In the genomic region with DNA sequence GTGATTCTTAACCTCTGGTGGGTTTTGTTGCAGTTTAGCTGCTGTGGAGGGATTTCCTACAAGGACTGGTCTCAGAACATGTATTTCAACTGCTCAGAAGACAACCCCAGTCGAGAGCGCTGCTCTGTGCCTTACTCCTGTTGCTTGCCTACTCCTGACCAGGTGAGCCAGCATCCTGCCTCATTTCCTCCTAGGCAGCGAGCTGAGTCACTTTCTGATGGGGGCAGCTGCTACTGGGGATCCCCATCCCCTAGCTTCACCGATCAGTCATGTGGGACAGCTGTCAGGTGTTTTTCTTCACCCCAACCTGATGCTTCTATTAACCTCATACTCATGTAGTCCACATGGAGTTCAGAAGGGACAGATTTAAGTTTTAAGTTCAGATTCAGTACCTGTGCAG, we compare ENCODE assay signal across 16 cellular contexts. TPM values are rescaled to one million over a fixed set of nuclear protein-coding genes. Genes with fewer than 3 reads are reported as not detected.
DNase-seq lines count a peak whose midpoint lies in the region; ATAC-seq and TF ChIP-seq lines count a peak whose summit lies in the region.
"Had no signal": no experiment of that assay in that cellular context is flagged by ENCODE, and none has a peak within 500 bp of the region (broad histone marks: within the 10 kb centered on the region; RNA-seq: fewer than 3 reads in every experiment).

No MANE protein-coding gene starts in this region.

- H3K4me3 ChIP-seq in thyroid gland (replicated peaks in 1 of 3): no peak overlapping the region
- no peak overlapping the region for H3K4me3 ChIP-seq in endodermal cell (ENCODE audit: low read length)
- H3K4me3 ChIP-seq: tibial nerve had no signal

- H3K27me3 Mint-ChIP-seq in effector memory CD8-positive, alpha-beta T cell: peaks cover 0 to 47% of the 10 kb centered on the region in 2 donors
- H3K27me3 Mint-ChIP-seq in endodermal cell (ENCODE audit: insufficient read depth): no peaks in the 10 kb centered on the region

- TF ChIP-seq CTCF in thyroid gland (IDR thresholded peaks at IDR 0.05) (no peak), endodermal cell (conservative IDR thresholded peaks at IDR 0.05) (no peak)

- H3K27ac ChIP-seq in thyroid gland (no peak overlapping the region), endodermal cell (ENCODE audit: low read depth, low read length) (no peak overlapping the region)
- H3K27ac ChIP-seq: tibial nerve, VCaP had no signal

- peaks cover 0 to 7% of the 10 kb centered on the region in 2 donors for H3K4me1 Mint-ChIP-seq in effector memory CD8-positive, alpha-beta T cell (ENCODE audit: low read depth in 2 of 2)
- H3K4me1 Mint-ChIP-seq in endodermal cell: peaks cover 25% of the 10 kb centered on the region

- WGBS in thyroid gland, 2 donors: 93 to 94% methylated on average over 4 of the region's 4 CpGs
- 93 to 97% methylated on average over 4 of the region's 4 CpGs for WGBS in endodermal cell (ENCODE audit: insufficient coverage in 1 of 2, insufficient read length in 1 of 2), 2 experiments

- intact Hi-C loops in thyroid gland (cut with DNase I): no loop called here

- no peak overlapping the region for H3K9ac ChIP-seq in endodermal cell (ENCODE audit: extremely low read depth, low read length, poor library complexity, severe bottlenecking)
- H3K9ac ChIP-seq: SK-N-SH had no signal

- TF ChIP-seq POLR2A in GM18505 (IDR thresholded peaks at IDR 0.05; ENCODE audit: borderline replicate concordance, extremely low read depth, insufficient read depth, insufficient read length) (no peak), thyroid gland (IDR thresholded peaks at IDR 0.05) (no peak)

- no peak overlapping the region for H3K4me3 Mint-ChIP-seq in effector memory CD8-positive, alpha-beta T cell
- H3K4me3 Mint-ChIP-seq in endodermal cell: no peak overlapping the region
- H3K4me3 Mint-ChIP-seq: HFFc6 had no signal

- H3K27me3 ChIP-seq in thyroid gland (no peaks in the 10 kb centered on the region), endodermal cell (ENCODE audit: control insufficient read depth, insufficient read depth, low read length, poor library complexity, severe bottlenecking) (peaks cover 4% of the 10 kb centered on the region)

- H3K9me3 ChIP-seq in thyroid gland (no peaks in the 10 kb centered on the region), endodermal cell (ENCODE audit: control insufficient read depth, low read length) (no peaks in the 10 kb centered on the region)
- H3K9me3 ChIP-seq: SK-N-SH, tibial nerve had no signal

- no peak for DNase-seq in effector memory CD8-positive, alpha-beta T cell
- DNase-seq in thyroid gland: no peak
- DNase-seq in endodermal cell: no peak
- DNase-seq in hypothalamus (lab: John Stamatoyannopoulos, UW): no peak
- DNase-seq: aorta; HFFc6; NCI-H2081; posterior cingulate gyrus; SK-N-SH; stimulated activated CD4-positive, alpha-beta T cell treated with anti-CD3 and anti-CD28 coated beads, Interleukin-12 subunit alpha, Interleukin-12 subunit beta, amount 100 ng/mL, for 4 hours had no signal

- no peaks in the 10 kb centered on the region for H3K9me3 Mint-ChIP-seq in effector memory CD8-positive, alpha-beta T cell
- no peaks in the 10 kb centered on the region for H3K9me3 Mint-ChIP-seq in endodermal cell
- H3K9me3 Mint-ChIP-seq: HFFc6 had no signal

- peak; percentile 56 for ATAC-seq in GM18505 (IDR thresholded peaks at IDR 0.05; ENCODE audit: unreplicated experiment)
- ATAC-seq in GM19328 (IDR thresholded peaks at IDR 0.05; ENCODE audit: unreplicated experiment): peak; percentile 38
- peak; percentile 37 for ATAC-seq in HG02884 (IDR thresholded peaks at IDR 0.05; ENCODE audit: unreplicated experiment)
- peak; percentile 21 for ATAC-seq in effector memory CD8-positive, alpha-beta T cell (replicated peaks)
- no peak for ATAC-seq in GM19324 (IDR thresholded peaks at IDR 0.05; ENCODE audit: low FRiP score, unreplicated experiment)

- H3K27ac Mint-ChIP-seq in effector memory CD8-positive, alpha-beta T cell: no peak overlapping the region
- H3K27ac Mint-ChIP-seq in endodermal cell: no peak overlapping the region
- H3K27ac Mint-ChIP-seq: HFFc6 had no signal

- H3K36me3 Mint-ChIP-seq in effector memory CD8-positive, alpha-beta T cell (ENCODE audit: insufficient read depth): no peaks in the 10 kb centered on the region
- H3K36me3 Mint-ChIP-seq in endodermal cell (ENCODE audit: low read depth): peaks cover 17% of the 10 kb centered on the region

- H3K4me1 ChIP-seq in thyroid gland (peaks cover 4 to 7% of the 10 kb centered on the region in 2 donors), endodermal cell (ENCODE audit: control insufficient read depth, insufficient read depth, low read length) (peaks cover 7% of the 10 kb centered on the region)

- H3K36me3 ChIP-seq in thyroid gland (no peaks in the 10 kb centered on the region), endodermal cell (ENCODE audit: control insufficient read depth, insufficient read depth, low read length) (peaks cover 6% of the 10 kb centered on the region)
- H3K36me3 ChIP-seq: tibial nerve had no signal

RNA-seq across cellular contexts. Expression of gene SMO, which starts 21.7 kb away (rescaled TPM):
- 10 to 100 TPM; 10.5 to 17.4 (median 14.7) TPM for total RNA-seq in thyroid gland
- total RNA-seq in endodermal cell: 10 to 100 TPM; 75.5 to 76.2 TPM
- polyA plus RNA-seq in endodermal cell (2013, experiment 1 of 2): 72.7 TPM
- 71.3 TPM for polyA plus RNA-seq in endodermal cell (2013, experiment 2 of 2)

RNA-seq across cellular contexts. Expression of gene TSPAN33, which starts 22.2 kb away (rescaled TPM):
- total RNA-seq in thyroid gland (10 to 100 TPM in 2 of 4 donors, 1 to 10 TPM in 2; 5.0 to 20.4 (median 10.4) TPM), endodermal cell (10 to 100 TPM; 33.2 to 35.6 TPM)
- polyA plus RNA-seq in endodermal cell (2013, experiment 1 of 2): 23.2 TPM
- 23.9 TPM for polyA plus RNA-seq in endodermal cell (2013, experiment 2 of 2)

RNA-seq across cellular contexts. Expression of gene AHCYL2, which starts 58.1 kb away (rescaled TPM):
- total RNA-seq in thyroid gland: 100 to 1,000 TPM in 2 of 4 donors, 10 to 100 TPM in 2; 83.2 to 149 (median 101) TPM
- 10 to 100 TPM; 30.8 to 31.4 TPM for total RNA-seq in endodermal cell
- 15.7 TPM for polyA plus RNA-seq in endodermal cell (2013, experiment 1 of 2)
- 18.1 TPM for polyA plus RNA-seq in endodermal cell (2013, experiment 2 of 2)

Comparison
In these comparisons a context has a peak if more than half of its experiments do, and no peak if none do; other contexts are left out.
1. RNA of gene SMO, which starts 21.7 kb away (total RNA-seq): 75.5 to 76.2 TPM in endodermal cell; 10.5 to 17.4 TPM in thyroid gland; every median in the first group is over 4 times any median in the second.